Comparison of ENCODE assay signal across 9 cellular contexts in genomic region chr5:80204808-80205614, GRCh38. TPM values are rescaled to one million over a fixed set of nuclear protein-coding genes. Genes with fewer than 3 reads are reported as not detected.
DNase-seq lines count a peak whose midpoint lies in the region; ATAC-seq and TF ChIP-seq lines count a peak whose summit lies in the region.
"Had no signal": no experiment of that assay in that cellular context is flagged by ENCODE, and none has a peak within 500 bp of the region (broad histone marks: within the 10 kb centered on the region; RNA-seq: fewer than 3 reads in every experiment).

No MANE protein-coding gene starts in this region.

- H3K9me3 ChIP-seq in CD4-positive, CD25-positive, alpha-beta regulatory T cell (ENCODE audit: control insufficient read depth in 2 of 2, low read length in 2 of 2), result no peaks in the 10 kb centered on the region
- no peaks in the 10 kb centered on the region for H3K9me3 ChIP-seq in body of pancreas
- no peaks in the 10 kb centered on the region for H3K9me3 ChIP-seq in mesenchymal stem cell (ENCODE audit: control insufficient read depth, low read length)
- no peaks in the 10 kb centered on the region for H3K9me3 ChIP-seq in Karpas-422 (ENCODE audit: low read length)

- H3K14ac ChIP-seq in mesenchymal stem cell (ENCODE audit: low read length in 2 of 2), result no peak overlapping the region

- ATAC-seq in CD4-positive, CD25-positive, alpha-beta regulatory T cell (ENCODE audit: low read depth in 2 of 2), result peak; percentile 72 to 77
- peak; percentile 79 for ATAC-seq in body of pancreas
- ATAC-seq in GM21619 (IDR thresholded peaks at IDR 0.05; ENCODE audit: unreplicated experiment), result no peak

- TF ChIP-seq POLR2A in body of pancreas (IDR thresholded peaks at IDR 0.05), result no peak

- H4K91ac ChIP-seq in mesenchymal stem cell (ENCODE audit: low read length), result no peak overlapping the region

- H3K4me2 ChIP-seq in mesenchymal stem cell (ENCODE audit: low read length, poor library complexity, severe bottlenecking) (no peak overlapping the region), Karpas-422 (ENCODE audit: low read depth, low read length, poor library complexity, severe bottlenecking) (no peak overlapping the region)

- peak in 1 of 3 donors; percentile 42 for DNase-seq in CD4-positive, CD25-positive, alpha-beta regulatory T cell
- DNase-seq in NAMALWA (ENCODE audit: low spot score) (peak; percentile 37), body of pancreas (peak; percentile 44 to 77 (median 54)), mesenchymal stem cell (peak; percentile 32), MCF 10A (ENCODE audit: unreplicated experiment) (no peak), NCI-H2081 treated with DMSO at 0.1 percent for 48 hours (lab: John Stamatoyannopoulos, UW) (no peak), Karpas-422 (no peak)

- H3K36me3 Mint-ChIP-seq in CD4-positive, CD25-positive, alpha-beta regulatory T cell, result peaks cover 27% of the 10 kb centered on the region
- H3K36me3 Mint-ChIP-seq in MCF 10A (ENCODE audit: insufficient read depth, unreplicated experiment), result no peaks in the 10 kb centered on the region

- no peaks in the 10 kb centered on the region for H3K9me2 ChIP-seq in Karpas-422 (replicated peaks; ENCODE audit: insufficient read depth, low read length)

- no peaks in the 10 kb centered on the region for H3K79me2 ChIP-seq in Karpas-422 (ENCODE audit: low read length)

- no peak overlapping the region for H2BK15ac ChIP-seq in mesenchymal stem cell (ENCODE audit: low read depth, poor library complexity, severe bottlenecking)

- H3K79me1 ChIP-seq in mesenchymal stem cell (replicated peaks; ENCODE audit: low read length, poor library complexity, severe bottlenecking), result peaks cover 12% of the 10 kb centered on the region

- peak overlapping the region in 1 of 2 experiments; percentile 83 for H3K23ac ChIP-seq in mesenchymal stem cell (ENCODE audit: low read length in 2 of 2)

- BruUV-seq in MCF 10A (replicated peaks; lab: Mats Ljungman, UMichigan), result no TSS peak

- peak overlapping the region; percentile 16 for H3K4me3 ChIP-seq in CD4-positive, CD25-positive, alpha-beta regulatory T cell (ENCODE audit: low read depth, low read length)
- H3K4me3 ChIP-seq in body of pancreas (no peak overlapping the region), mesenchymal stem cell (ENCODE audit: insufficient read depth in 1 of 2, low read depth in 1 of 2, low read length in 2 of 2) (no peak overlapping the region), Karpas-422 (ENCODE audit: low read length) (no peak overlapping the region)
- H3K4me3 ChIP-seq: SK-N-MC had no signal

- H3K9ac ChIP-seq in mesenchymal stem cell (ENCODE audit: low read length) (no peak overlapping the region), Karpas-422 (ENCODE audit: low read length) (no peak overlapping the region)

- H3K27me3 ChIP-seq in CD4-positive, CD25-positive, alpha-beta regulatory T cell (ENCODE audit: control insufficient read depth, insufficient read depth, low read length), result no peaks in the 10 kb centered on the region
- H3K27me3 ChIP-seq in body of pancreas (no peaks in the 10 kb centered on the region), mesenchymal stem cell (ENCODE audit: control insufficient read depth in 1 of 2, insufficient read depth in 1 of 2, low read length in 2 of 2) (no peaks in the 10 kb centered on the region), Karpas-422 (ENCODE audit: low read length) (no peaks in the 10 kb centered on the region)

- H4K20me1 ChIP-seq in Karpas-422 (ENCODE audit: insufficient read depth, low read depth, low read length), result no peaks in the 10 kb centered on the region

- H3K27ac Mint-ChIP-seq in CD4-positive, CD25-positive, alpha-beta regulatory T cell, result peak overlapping the region; percentile 69 to 97 (median 90)
- H3K27ac Mint-ChIP-seq in MCF 10A (ENCODE audit: low read depth, unreplicated experiment), result no peak overlapping the region

- H2AFZ ChIP-seq in mesenchymal stem cell (ENCODE audit: low read depth, low read length) (peak overlapping the region; percentile 74), Karpas-422 (ENCODE audit: low read length) (no peak overlapping the region)

- WGBS in body of pancreas, 2 donors, result 28 to 30% methylated on average over 10 of the region's 10 CpGs
- 40% methylated on average over 9 of the region's 10 CpGs for WGBS in mesenchymal stem cell

- no peak overlapping the region for H2AK5ac ChIP-seq in mesenchymal stem cell (ENCODE audit: low read length, severe bottlenecking)

- no peaks in the 10 kb centered on the region for H3K27me3 Mint-ChIP-seq in CD4-positive, CD25-positive, alpha-beta regulatory T cell
- no peaks in the 10 kb centered on the region for H3K27me3 Mint-ChIP-seq in MCF 10A (ENCODE audit: insufficient read depth, unreplicated experiment)

- TF ChIP-seq CTCF in body of pancreas (IDR thresholded peaks at IDR 0.05) (peak in 4 of 7 experiments; percentile 13 to 43 (median 30)), MCF 10A (IDR thresholded peaks at IDR 0.05; ENCODE audit: unreplicated experiment) (no peak)

- intact Hi-C loops in body of pancreas (cut with DNase I) (no loop called here), MCF 10A (cut with micrococcal nuclease) (no loop called here)

- no peak overlapping the region for H3K18ac ChIP-seq in mesenchymal stem cell (ENCODE audit: low read depth in 1 of 2, low read length in 2 of 2)

- no peak overlapping the region for H3K4ac ChIP-seq in mesenchymal stem cell (ENCODE audit: low read depth in 1 of 2, low read length in 2 of 2)

- H2BK5ac ChIP-seq in mesenchymal stem cell (ENCODE audit: low read depth, low read length, poor library complexity, severe bottlenecking), result no peak overlapping the region

- no peak overlapping the region for H2BK120ac ChIP-seq in mesenchymal stem cell (ENCODE audit: low read depth, low read length)

- peaks cover 21% of the 10 kb centered on the region for H3K4me1 ChIP-seq in CD4-positive, CD25-positive, alpha-beta regulatory T cell (ENCODE audit: control insufficient read depth, insufficient read depth, low read length, poor library complexity, severe bottlenecking)
- peaks cover 60% of the 10 kb centered on the region for H3K4me1 ChIP-seq in body of pancreas
- no peaks in the 10 kb centered on the region for H3K4me1 ChIP-seq in mesenchymal stem cell (ENCODE audit: control insufficient read depth, insufficient read depth, low read depth, low read length)
- no peaks in the 10 kb centered on the region for H3K4me1 ChIP-seq in Karpas-422 (ENCODE audit: low read length)

- H2BK12ac ChIP-seq in mesenchymal stem cell (ENCODE audit: low read length in 2 of 2), result no peak overlapping the region

- CTCF ChIA-PET in MCF 10A (lab: Yijun Ruan, JAX), result interaction anchor here (0.6 kb wide), 1 partner anchor 1373 kb away, joined by 3 read pairs; no protein-coding TSS in a partner anchor

- peak overlapping the region in 3 of 4 donors; percentile 30 to 63 (median 35) for H3K4me3 Mint-ChIP-seq in CD4-positive, CD25-positive, alpha-beta regulatory T cell
- H3K4me3 Mint-ChIP-seq in MCF 10A (ENCODE audit: unreplicated experiment), result no peak overlapping the region

- no peak overlapping the region for H4K8ac ChIP-seq in mesenchymal stem cell (ENCODE audit: low read length)

- peaks cover 0 to 1% (median 0%) of the 10 kb centered on the region in 7 donors for H3K9me3 Mint-ChIP-seq in CD4-positive, CD25-positive, alpha-beta regulatory T cell
- H3K9me3 Mint-ChIP-seq in MCF 10A (ENCODE audit: unreplicated experiment), result no peaks in the 10 kb centered on the region

- POLR2A ChIA-PET in MCF 10A (lab: Yijun Ruan, JAX), result interaction anchor here (1.6 kb wide), 1 partner anchor 42 kb away, joined by 4 read pairs; no protein-coding TSS in a partner anchor

- no peak overlapping the region for H3K27ac ChIP-seq in CD4-positive, CD25-positive, alpha-beta regulatory T cell (ENCODE audit: insufficient read depth, low read length, poor library complexity, severe bottlenecking)
- H3K27ac ChIP-seq in body of pancreas (peak overlapping the region in 3 of 4 donors; percentile 60 to 67 (median 64)), mesenchymal stem cell (ENCODE audit: low read length, poor library complexity, severe bottlenecking) (no peak overlapping the region), Karpas-422 (ENCODE audit: low read length) (no peak overlapping the region)
- H3K27ac ChIP-seq: SK-N-MC had no signal

- H3K4me1 Mint-ChIP-seq in CD4-positive, CD25-positive, alpha-beta regulatory T cell, result peaks cover 18 to 84% (median 57%) of the 10 kb centered on the region in 4 donors
- H3K4me1 Mint-ChIP-seq in MCF 10A (ENCODE audit: insufficient read depth, unreplicated experiment), result no peaks in the 10 kb centered on the region

- H3K36me3 ChIP-seq in CD4-positive, CD25-positive, alpha-beta regulatory T cell (ENCODE audit: control insufficient read depth, insufficient read depth, low read length), result peaks cover 28% of the 10 kb centered on the region
- no peaks in the 10 kb centered on the region for H3K36me3 ChIP-seq in body of pancreas (replicated peaks in 1 of 2; ENCODE audit: insufficient read depth in 1 of 2, low read depth in 2 of 2)
- peaks cover 0 to 16% of the 10 kb centered on the region in 2 experiments for H3K36me3 ChIP-seq in mesenchymal stem cell (ENCODE audit: control insufficient read depth in 1 of 2, insufficient read depth in 2 of 2, low read depth in 1 of 2, low read length in 2 of 2)
- H3K36me3 ChIP-seq in Karpas-422 (ENCODE audit: insufficient read depth, low read length), result no peaks in the 10 kb centered on the region

RNA-seq across cellular contexts. Expression of gene SERINC5, which starts 50.8 kb away (rescaled TPM):
- total RNA-seq in CD4-positive, CD25-positive, alpha-beta regulatory T cell, result 80.3 TPM
- 10 to 100 TPM; 12.7 to 21.5 (median 14.9) TPM for polyA plus RNA-seq in CD4-positive, CD25-positive, alpha-beta regulatory T cell
- total RNA-seq in body of pancreas (10 to 100 TPM; 23.3 to 26.7 TPM), MCF 10A (2022) (17.1 and 17.2 TPM in 2 replicates)
- 6.8 TPM for polyA plus RNA-seq in mesenchymal stem cell (2013, experiment 1 of 2)
- 7.0 TPM for polyA plus RNA-seq in mesenchymal stem cell (2013, experiment 2 of 2)
- 2.6 and 4.4 TPM in 2 replicates for total RNA-seq in Karpas-422 (2014; rRNA removed; shearing (Covaris generic); ENCODE audit: low replicate concordance)

Comparison
In these comparisons a context has a peak if more than half of its experiments do, and no peak if none do; other contexts are left out.
1. DNase-seq: peak in NAMALWA (single experiment), body of pancreas (4 of 4) and mesenchymal stem cell (single experiment); none in MCF 10A (single experiment), NCI-H2081 treated with DMSO at 0.1 percent for 48 hours (single experiment) and Karpas-422 (single experiment).
2. H3K27ac ChIP-seq: peak in body of pancreas (3 of 4); none in CD4-positive, CD25-positive, alpha-beta regulatory T cell (single experiment), mesenchymal stem cell (single experiment) and Karpas-422 (single experiment).